Comparison of ENCODE assay signal across 23 cellular contexts in genomic region chr2:84954329-84954728, GRCh38.
"Had no signal": no experiment of that assay in that cellular context is flagged by ENCODE, and none has a peak within 500 bp of the region (broad histone marks: within the 10 kb centered on the region; RNA-seq: fewer than 3 reads in every experiment).

No MANE protein-coding gene starts in this region.

- H3K27me3 ChIP-seq: foreskin keratinocyte, heart left ventricle, ovary, suprapubic skin, thyroid gland, uterus had no signal

- DNase-seq: dermis blood vessel endothelial cell; endodermal cell; erythroblast; foreskin keratinocyte; heart left ventricle; hippocampal formation; left colon; left ventricle myocardium superior; mesendoderm; natural killer cell; nucleus accumbens; ovary; right cardiac atrium; stimulated activated CD4-positive, alpha-beta T cell treated with anti-CD3 and anti-CD28 coated beads, Interleukin-2, amount 100 ng/mL, for 48 hours; stimulated activated naive CD8-positive, alpha-beta T cell treated with anti-CD3 and anti-CD28 coated beads, Interleukin-15, Interleukin-2, amounts not matched to agents 100 U/mL and 50 U/mL, for 24 hours; thyroid gland; uterus had no signal

- H3K36me3 Mint-ChIP-seq: natural killer cell, type B pancreatic cell had no signal

- H3K36me3 ChIP-seq: heart left ventricle, ovary, suprapubic skin, thyroid gland, uterus had no signal

- ATAC-seq: foreskin keratinocyte; heart left ventricle; left colon; left ventricle myocardium superior; natural killer cell; right cardiac atrium; stimulated activated naive CD8-positive, alpha-beta T cell treated with anti-CD3 and anti-CD28 coated beads, Interleukin-15, Interleukin-2, amounts not matched to agents 100 U/mL and 50 U/mL, for 24 hours had no signal

- H3K4me3 ChIP-seq: heart left ventricle, lung, ovary, smooth muscle cell, suprapubic skin, thyroid gland, uterus had no signal

- H3K4me3 Mint-ChIP-seq: endodermal cell, natural killer cell, neural crest cell, type B pancreatic cell had no signal

- H3K9me3 ChIP-seq: heart left ventricle, ovary, suprapubic skin, thyroid gland, uterus had no signal

- H3K27ac Mint-ChIP-seq: endodermal cell, natural killer cell, progenitor cell of endocrine pancreas, type B pancreatic cell had no signal

- H3K4me2 ChIP-seq: smooth muscle cell had no signal

- H3K27ac ChIP-seq: foreskin keratinocyte, heart left ventricle, ovary, suprapubic skin, thyroid gland, uterus had no signal

- H3K9me3 Mint-ChIP-seq: endodermal cell, natural killer cell had no signal

- H3K27me3 Mint-ChIP-seq: progenitor cell of endocrine pancreas, type B pancreatic cell had no signal
